21 cellular contexts compared by ENCODE assay signal in the genomic region with DNA sequence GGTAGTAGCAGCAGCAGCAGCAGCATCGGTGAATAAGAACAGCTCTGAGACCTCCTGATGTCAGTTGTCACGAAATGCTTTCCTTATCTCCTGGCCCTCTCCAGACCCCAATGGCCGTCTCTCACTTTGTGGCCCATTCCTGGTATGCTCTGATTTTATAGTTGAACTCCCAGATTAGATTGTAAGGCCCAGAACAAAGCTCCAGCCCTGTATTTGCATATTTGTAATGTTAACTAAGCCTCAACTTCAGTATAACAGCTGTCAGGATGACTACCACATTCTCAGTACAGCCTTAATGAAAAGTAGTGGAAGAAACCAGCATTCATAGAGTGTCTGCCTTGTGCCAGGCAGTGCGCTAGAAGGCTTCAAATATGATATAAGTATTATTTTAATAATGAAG.
DNase-seq lines count a peak whose midpoint lies in the region; ATAC-seq and TF ChIP-seq lines count a peak whose summit lies in the region.
"Had no signal": no experiment of that assay in that cellular context is flagged by ENCODE, and none has a peak within 500 bp of the region (broad histone marks: within the 10 kb centered on the region; RNA-seq: fewer than 3 reads in every experiment).

No MANE protein-coding gene starts in this region.

- in situ Hi-C loops in brain microvascular endothelial cell (cut with HindIII; ENCODE audit: low pct_ligation_motif_present, low sequenced_read_pairs) = no loop called here

- H3K4ac ChIP-seq in mesendoderm (ENCODE audit: low read depth, low read length) = no peak overlapping the region

- H3K9me3 Mint-ChIP-seq in activated CD8-positive, alpha-beta memory T cell treated with anti-CD3 and anti-CD28 coated beads, Interleukin-2, amount 10 ng/mL, durations not matched to agents 7 days and 5 days (ENCODE audit: low read depth) = no peaks in the 10 kb centered on the region
- H3K9me3 Mint-ChIP-seq in stimulated activated naive B cell treated with anti-CD40 and anti-IgM and Interleukin-4, amounts not matched to agents 10 μg/mL and 1 μg/mL and 100 μg/mL, for 72 hours = peaks cover 0 to 1% of the 10 kb centered on the region in 2 donors
- no peaks in the 10 kb centered on the region for H3K9me3 Mint-ChIP-seq in activated naive CD8-positive, alpha-beta T cell treated with anti-CD3 and anti-CD28 coated beads for 36 hours
- H3K9me3 Mint-ChIP-seq: activated naive CD8-positive, alpha-beta T cell treated with anti-CD3 and anti-CD28 coated beads, Interleukin-2, amount 10 ng/mL, durations not matched to agents 7 days and 5 days; activated T-helper 2 cell treated with anti-CD3 and anti-CD28 coated beads, Interferon-gamma antibody, Interleukin-2, Interleukin-4, amounts not matched to agents 10 μg/mL and 5 μg/mL and 100 μg/mL, durations not matched to agents 14 hours and 24 hours and 36 hours; dendritic cell treated with granulocyte-macrophage colony-stimulating factor and Interleukin-4, amounts not matched to agents 40 ng/mL and 50 ng/mL, for 4 days; mesothelial cell of epicardium; neural crest cell; T-cell had no signal

- no peak for DNase-seq in left ventricle myocardium inferior
- DNase-seq in heart left ventricle = no peak
- no peak for DNase-seq in brain microvascular endothelial cell
- DNase-seq in mesendoderm = peak; percentile 90
- no peak for DNase-seq in thoracic aorta (ENCODE audit: low spot score)
- DNase-seq in activated CD8-positive, alpha-beta memory T cell treated with anti-CD3 and anti-CD28 coated beads, Interleukin-2, amount 10 ng/mL, durations not matched to agents 7 days and 5 days = no peak
- DNase-seq in stimulated activated naive B cell treated with anti-CD40 and anti-IgM and Interleukin-4, amounts not matched to agents 10 μg/mL and 1 μg/mL and 100 μg/mL, for 72 hours = no peak
- no peak for DNase-seq in activated naive CD8-positive, alpha-beta T cell treated with anti-CD3 and anti-CD28 coated beads for 36 hours
- DNase-seq: activated CD4-positive, alpha-beta T cell treated with anti-CD3 and anti-CD28 coated beads for 4 hours; activated naive CD8-positive, alpha-beta T cell treated with anti-CD3 and anti-CD28 coated beads, Interleukin-2, amount 10 ng/mL, durations not matched to agents 7 days and 5 days; C1 segment of cervical spinal cord; Kasumi-1; NCI-H1105; NCI-H526; psoas muscle; stimulated activated CD4-positive, alpha-beta T cell treated with anti-CD3 and anti-CD28 coated beads, Interleukin-12 subunit alpha, Interleukin-12 subunit beta, amount 100 ng/mL, for 4 hours; T-cell had no signal

- H3K27ac Mint-ChIP-seq in activated CD8-positive, alpha-beta memory T cell treated with anti-CD3 and anti-CD28 coated beads, Interleukin-2, amount 10 ng/mL, durations not matched to agents 7 days and 5 days = no peak overlapping the region
- H3K27ac Mint-ChIP-seq in stimulated activated naive B cell treated with anti-CD40 and anti-IgM and Interleukin-4, amounts not matched to agents 10 μg/mL and 1 μg/mL and 100 μg/mL, for 72 hours = no peak overlapping the region
- H3K27ac Mint-ChIP-seq in activated naive CD8-positive, alpha-beta T cell treated with anti-CD3 and anti-CD28 coated beads for 36 hours = no peak overlapping the region
- H3K27ac Mint-ChIP-seq: activated naive CD8-positive, alpha-beta T cell treated with anti-CD3 and anti-CD28 coated beads, Interleukin-2, amount 10 ng/mL, durations not matched to agents 7 days and 5 days; activated T-helper 2 cell treated with anti-CD3 and anti-CD28 coated beads, Interferon-gamma antibody, Interleukin-2, Interleukin-4, amounts not matched to agents 10 μg/mL and 5 μg/mL and 100 μg/mL, durations not matched to agents 14 hours and 24 hours and 36 hours; dendritic cell treated with granulocyte-macrophage colony-stimulating factor and Interleukin-4, amounts not matched to agents 40 ng/mL and 50 ng/mL, for 4 days; mesothelial cell of epicardium; T-cell had no signal

- no peak for ATAC-seq in heart left ventricle
- ATAC-seq in thoracic aorta (ENCODE audit: insufficient number of reproducible peaks, low FRiP score, low read depth) = no peak
- no peak for ATAC-seq in activated CD8-positive, alpha-beta memory T cell treated with anti-CD3 and anti-CD28 coated beads, Interleukin-2, amount 10 ng/mL, durations not matched to agents 7 days and 5 days
- no peak for ATAC-seq in stimulated activated naive B cell treated with anti-CD40 and anti-IgM and Interleukin-4, amounts not matched to agents 10 μg/mL and 1 μg/mL and 100 μg/mL, for 72 hours (replicated peaks)
- ATAC-seq: psoas muscle, T-cell had no signal

- peaks cover 48% of the 10 kb centered on the region for H3K36me3 ChIP-seq in left ventricle myocardium inferior
- H3K36me3 ChIP-seq in heart left ventricle = peaks cover 0 to 85% (median 60%) of the 10 kb centered on the region in 9 donors
- H3K36me3 ChIP-seq in brain microvascular endothelial cell (replicated peaks) = peaks cover 12% of the 10 kb centered on the region
- peaks cover 3% of the 10 kb centered on the region for H3K36me3 ChIP-seq in mesendoderm (ENCODE audit: control insufficient read depth, insufficient read depth, low read length)
- peaks cover 12% of the 10 kb centered on the region for H3K36me3 ChIP-seq in thoracic aorta

- H2BK5ac ChIP-seq in mesendoderm (ENCODE audit: low read length) = no peak overlapping the region

- no peak overlapping the region for H3K56ac ChIP-seq in mesendoderm (ENCODE audit: low read length)

- no peak overlapping the region for H3K9ac ChIP-seq in mesendoderm (ENCODE audit: low read length)

- peaks cover 27% of the 10 kb centered on the region for H3K4me1 Mint-ChIP-seq in activated CD8-positive, alpha-beta memory T cell treated with anti-CD3 and anti-CD28 coated beads, Interleukin-2, amount 10 ng/mL, durations not matched to agents 7 days and 5 days
- peaks cover 42 to 63% of the 10 kb centered on the region in 2 donors for H3K4me1 Mint-ChIP-seq in stimulated activated naive B cell treated with anti-CD40 and anti-IgM and Interleukin-4, amounts not matched to agents 10 μg/mL and 1 μg/mL and 100 μg/mL, for 72 hours
- H3K4me1 Mint-ChIP-seq in activated naive CD8-positive, alpha-beta T cell treated with anti-CD3 and anti-CD28 coated beads for 36 hours = no peaks in the 10 kb centered on the region
- H3K4me1 Mint-ChIP-seq: activated naive CD8-positive, alpha-beta T cell treated with anti-CD3 and anti-CD28 coated beads, Interleukin-2, amount 10 ng/mL, durations not matched to agents 7 days and 5 days had no signal

- 55 to 69% (median 62%) methylated on average over 4 of the region's 4 CpGs for WGBS in heart left ventricle, 4 donors
- WGBS in mesendoderm (ENCODE audit: extremely low coverage, insufficient coverage, low lambda C conversion rate) = no CpG with 5 or more reads among the region's 4 CpGs

- no peak overlapping the region for H3K23ac ChIP-seq in mesendoderm (ENCODE audit: low read length)

- intact Hi-C loops in left ventricle myocardium inferior (cut with micrococcal nuclease) = no loop called here
- intact Hi-C loops in heart left ventricle (cut with DNase I) = no loop called here

- no peak for TF ChIP-seq POLR2A in heart left ventricle (IDR thresholded peaks at IDR 0.05)

- no peak overlapping the region for H3K4me3 Mint-ChIP-seq in activated CD8-positive, alpha-beta memory T cell treated with anti-CD3 and anti-CD28 coated beads, Interleukin-2, amount 10 ng/mL, durations not matched to agents 7 days and 5 days
- no peak overlapping the region for H3K4me3 Mint-ChIP-seq in stimulated activated naive B cell treated with anti-CD40 and anti-IgM and Interleukin-4, amounts not matched to agents 10 μg/mL and 1 μg/mL and 100 μg/mL, for 72 hours
- H3K4me3 Mint-ChIP-seq in activated naive CD8-positive, alpha-beta T cell treated with anti-CD3 and anti-CD28 coated beads for 36 hours = no peak overlapping the region
- H3K4me3 Mint-ChIP-seq: activated naive CD8-positive, alpha-beta T cell treated with anti-CD3 and anti-CD28 coated beads, Interleukin-2, amount 10 ng/mL, durations not matched to agents 7 days and 5 days; dendritic cell treated with granulocyte-macrophage colony-stimulating factor and Interleukin-4, amounts not matched to agents 40 ng/mL and 50 ng/mL, for 4 days; mesothelial cell of epicardium; neural crest cell; T-cell had no signal

- H3K27me3 Mint-ChIP-seq in activated CD8-positive, alpha-beta memory T cell treated with anti-CD3 and anti-CD28 coated beads, Interleukin-2, amount 10 ng/mL, durations not matched to agents 7 days and 5 days = no peaks in the 10 kb centered on the region
- H3K27me3 Mint-ChIP-seq in stimulated activated naive B cell treated with anti-CD40 and anti-IgM and Interleukin-4, amounts not matched to agents 10 μg/mL and 1 μg/mL and 100 μg/mL, for 72 hours = no peaks in the 10 kb centered on the region
- H3K27me3 Mint-ChIP-seq in activated naive CD8-positive, alpha-beta T cell treated with anti-CD3 and anti-CD28 coated beads for 36 hours = no peaks in the 10 kb centered on the region
- H3K27me3 Mint-ChIP-seq: activated naive CD8-positive, alpha-beta T cell treated with anti-CD3 and anti-CD28 coated beads, Interleukin-2, amount 10 ng/mL, durations not matched to agents 7 days and 5 days had no signal

- H3K79me2 ChIP-seq in mesendoderm (ENCODE audit: control insufficient read depth, insufficient read depth, low read length) = no peaks in the 10 kb centered on the region

- H2AK5ac ChIP-seq in mesendoderm (ENCODE audit: low read length) = no peak overlapping the region

- no peaks in the 10 kb centered on the region for H3K9me3 ChIP-seq in left ventricle myocardium inferior (replicated peaks)
- H3K9me3 ChIP-seq in heart left ventricle = no peaks in the 10 kb centered on the region
- H3K9me3 ChIP-seq in thoracic aorta = no peaks in the 10 kb centered on the region
- H3K9me3 ChIP-seq: psoas muscle had no signal

- no peak overlapping the region for H2BK15ac ChIP-seq in mesendoderm (replicated peaks; ENCODE audit: low read depth)

- no peak overlapping the region for H4K5ac ChIP-seq in mesendoderm (ENCODE audit: low read length)

- H3K27ac ChIP-seq in left ventricle myocardium inferior (replicated peaks) = peak overlapping the region; percentile 21
- H3K27ac ChIP-seq in heart left ventricle = peak overlapping the region in 2 of 12 donors; percentile 11 to 84
- peak overlapping the region; percentile 100 for H3K27ac ChIP-seq in brain microvascular endothelial cell
- no peak overlapping the region for H3K27ac ChIP-seq in mesendoderm (ENCODE audit: low read depth, low read length)
- H3K27ac ChIP-seq in thoracic aorta = peak overlapping the region; percentile 37 to 43
- H3K27ac ChIP-seq: psoas muscle had no signal

- no peaks in the 10 kb centered on the region for H3K79me1 ChIP-seq in mesendoderm (ENCODE audit: low read length)

- H3K36me3 Mint-ChIP-seq in activated CD8-positive, alpha-beta memory T cell treated with anti-CD3 and anti-CD28 coated beads, Interleukin-2, amount 10 ng/mL, durations not matched to agents 7 days and 5 days = no peaks in the 10 kb centered on the region
- no peaks in the 10 kb centered on the region for H3K36me3 Mint-ChIP-seq in stimulated activated naive B cell treated with anti-CD40 and anti-IgM and Interleukin-4, amounts not matched to agents 10 μg/mL and 1 μg/mL and 100 μg/mL, for 72 hours
- H3K36me3 Mint-ChIP-seq in activated naive CD8-positive, alpha-beta T cell treated with anti-CD3 and anti-CD28 coated beads for 36 hours = no peaks in the 10 kb centered on the region
- H3K36me3 Mint-ChIP-seq: activated naive CD8-positive, alpha-beta T cell treated with anti-CD3 and anti-CD28 coated beads, Interleukin-2, amount 10 ng/mL, durations not matched to agents 7 days and 5 days; T-cell had no signal

- TF ChIP-seq CTCF in left ventricle myocardium inferior (IDR thresholded peaks at IDR 0.05; ENCODE audit: borderline replicate concordance) (no peak), heart left ventricle (IDR thresholded peaks at IDR 0.05) (no peak), brain microvascular endothelial cell (IDR thresholded peaks at IDR 0.05; ENCODE audit: low read depth, low read length, missing control alignments) (no peak), thoracic aorta (IDR thresholded peaks at IDR 0.05) (no peak)

- no peak overlapping the region for H3K4me2 ChIP-seq in mesendoderm (ENCODE audit: low read length)

- no peak overlapping the region for H3K4me3 ChIP-seq in left ventricle myocardium inferior
- H3K4me3 ChIP-seq in heart left ventricle = no peak overlapping the region
- no peak overlapping the region for H3K4me3 ChIP-seq in brain microvascular endothelial cell (ENCODE audit: low read depth, low read length)
- no peak overlapping the region for H3K4me3 ChIP-seq in mesendoderm (ENCODE audit: low read length)
- H3K4me3 ChIP-seq in thoracic aorta = no peak overlapping the region
- H3K4me3 ChIP-seq: psoas muscle had no signal

- CTCF ChIA-PET in activated CD8-positive, alpha-beta memory T cell treated with anti-CD3 and anti-CD28 coated beads, Interleukin-2, amount 10 ng/mL, durations not matched to agents 7 days and 5 days (lab: Charles Lee) = no interaction called here

- no peak overlapping the region for H4K8ac ChIP-seq in mesendoderm (ENCODE audit: low read depth, low read length)

- H2BK120ac ChIP-seq in mesendoderm (ENCODE audit: low read depth, low read length) = no peak overlapping the region

- H3K18ac ChIP-seq in mesendoderm (ENCODE audit: low read length) = no peak overlapping the region

- H3K4me1 ChIP-seq in left ventricle myocardium inferior (peaks cover 64% of the 10 kb centered on the region), heart left ventricle (peaks cover 0 to 62% (median 24%) of the 10 kb centered on the region in 12 donors), mesendoderm (ENCODE audit: control insufficient read depth, low read depth, low read length) (peaks cover 1% of the 10 kb centered on the region), thoracic aorta (ENCODE audit: control insufficient read depth in 1 of 2, low read depth in 2 of 2) (peaks cover 13 to 69% of the 10 kb centered on the region in 2 donors)
- H3K4me1 ChIP-seq: psoas muscle had no signal

- no peaks in the 10 kb centered on the region for H3K27me3 ChIP-seq in left ventricle myocardium inferior (ENCODE audit: low read depth)
- no peaks in the 10 kb centered on the region for H3K27me3 ChIP-seq in heart left ventricle
- H3K27me3 ChIP-seq in brain microvascular endothelial cell (replicated peaks) = no peaks in the 10 kb centered on the region
- H3K27me3 ChIP-seq in mesendoderm (ENCODE audit: insufficient read depth, low read length, poor library complexity) = no peaks in the 10 kb centered on the region
- H3K27me3 ChIP-seq in thoracic aorta (replicated peaks; ENCODE audit: insufficient read depth) = no peaks in the 10 kb centered on the region
